In genomic region chr15:38174691-38175090, GRCh38 we compare ENCODE assay signal across 26 cellular contexts.
A peak's percentile ranks its signal among the peaks of the same experiment; 100 is the strongest.
DNase-seq lines count a peak whose midpoint lies in the region; ATAC-seq, FAIRE-seq and TF ChIP-seq lines count a peak whose summit lies in the region.
"Had no signal": no experiment of that assay in that cellular context is flagged by ENCODE, and none has a peak within 500 bp of the region (broad histone marks: within the 10 kb centered on the region; RNA-seq: fewer than 3 reads in every experiment).

No MANE protein-coding gene starts in this region.

- H3K14ac ChIP-seq in neuronal stem cell (ENCODE audit: low read length) = no peak overlapping the region

- no peak overlapping the region for H3K4ac ChIP-seq in neuronal stem cell (ENCODE audit: low read length)

- peaks cover 3% of the 10 kb centered on the region; the same call in 1 of the 3 replicates for H3K9me3 Mint-ChIP-seq in GM23338
- H3K9me3 Mint-ChIP-seq: HFFc6 had no signal

- no peaks in the 10 kb centered on the region for H3K9me3 ChIP-seq in neuronal stem cell (replicated peaks in 1 of 2; ENCODE audit: control insufficient read depth in 2 of 2, insufficient read depth in 1 of 2, low read depth in 1 of 2, low read length in 2 of 2)
- H3K9me3 ChIP-seq: A549, HAP-1, SK-N-SH had no signal

- no peaks in the 10 kb centered on the region for H3K9me2 ChIP-seq in GM23338 (ENCODE audit: insufficient read depth)
- H3K9me2 ChIP-seq: SK-N-SH had no signal

- no peaks in the 10 kb centered on the region for H3K36me3 Mint-ChIP-seq in GM23338 (ENCODE audit: low read depth)
- H3K36me3 Mint-ChIP-seq: CD4-positive, alpha-beta memory T cell had no signal

- H3K9ac ChIP-seq in neuronal stem cell (ENCODE audit: low read depth, low read length, poor library complexity) = no peak overlapping the region
- H3K9ac ChIP-seq: GM23248, SK-N-SH had no signal

- no peak for TF ChIP-seq POLR2A in GM12892 (IDR thresholded peaks at IDR 0.05; ENCODE audit: low read depth, low read length)

- H3K23ac ChIP-seq in neuronal stem cell (ENCODE audit: low read depth, low read length, poor library complexity) = no peak overlapping the region

- no peak overlapping the region for H3K18ac ChIP-seq in neuronal stem cell (ENCODE audit: low read length)

- H3K27ac ChIP-seq in dorsolateral prefrontal cortex (peak overlapping the region in 41 of 59 donors; percentile 3 to 75 (median 46)), neuronal stem cell (replicated peaks; ENCODE audit: low read length) (no peak overlapping the region), temporal lobe (ENCODE audit: low read depth, low read length) (peak overlapping the region; percentile 25), GM23338 (ENCODE audit: low read depth) (no peak overlapping the region)
- H3K27ac ChIP-seq: A549, GM23248 had no signal

- FAIRE-seq in GM12892 (lab: Jason Lieb, UNC) = no peak
- FAIRE-seq: A549 had no signal

- TF ChIP-seq CTCF in dorsolateral prefrontal cortex (IDR thresholded peaks at IDR 0.05 in 54 of 56, conservative IDR thresholded peaks at IDR 0.05 in 2 of 56; ENCODE audit: low read depth in 1 of 56, partially characterized antibody in 56 of 56) = no peak
- TF ChIP-seq CTCF in GM23338 (conservative IDR thresholded peaks at IDR 0.05; ENCODE audit: low read depth in 2 of 2) = no peak

- no CpG with 5 or more reads among the region's 1 CpG for WGBS in neuronal stem cell (ENCODE audit: extremely low coverage in 2 of 2, insufficient read length in 2 of 2, insufficient replicate concordance in 1 of 2), 2 donors

- intact Hi-C loops in dorsolateral prefrontal cortex (cut with DNase I) = loop anchor here in 1 of 2 donors (2.0 kb wide), 1 partner anchor 76 kb away; no protein-coding TSS in a partner anchor

- no peak overlapping the region for H2BK120ac ChIP-seq in neuronal stem cell (ENCODE audit: low read depth, low read length)

- H2BK15ac ChIP-seq in neuronal stem cell (ENCODE audit: low read length) = no peak overlapping the region

- H3K4me2 ChIP-seq in neuronal stem cell (ENCODE audit: insufficient read depth, low read length, poor library complexity, severe bottlenecking) (no peak overlapping the region), GM23338 (no peak overlapping the region)
- H3K4me2 ChIP-seq: A549, SK-N-SH had no signal

- ATAC-seq in GM23338 = no peak
- ATAC-seq in HG03025 (IDR thresholded peaks at IDR 0.05; ENCODE audit: low FRiP score, unreplicated experiment) = no peak
- ATAC-seq: A549, PC-3 had no signal

- no peak for DNase-seq in dorsolateral prefrontal cortex
- DNase-seq in inferior parietal cortex (ENCODE audit: extremely low spot score) = peak; percentile 19
- DNase-seq in neuronal stem cell (ENCODE audit: low spot score) = no peak
- no peak for DNase-seq in GM23338 (ENCODE audit: low spot score)
- no peak for DNase-seq in GM12892 (ENCODE audit: insufficient read length)
- DNase-seq: AML-193; C1 segment of cervical spinal cord; CD4-positive, alpha-beta memory T cell; COR-L47; DMS53; GM23248; HFFc6; Kasumi-1; NCI-H1092 treated with DMSO at 0.1 percent for 48 hours; NCI-H1436; NCI-H187; NCI-H446 treated with DMSO at 0.1 percent for 48 hours; NCI-H526; NCI-H82; NK-92 treated with Interleukin-12 subunit alpha and Interleukin-12 subunit beta, amount 100 ng/mL, for 24 hours; PC-3; SK-N-SH had no signal

- H3K36me3 ChIP-seq in neuronal stem cell (replicated peaks in 1 of 2; ENCODE audit: control insufficient read depth in 2 of 2, insufficient read depth in 2 of 2, low read length in 2 of 2) (no peaks in the 10 kb centered on the region), GM23338 (ENCODE audit: insufficient read depth) (no peaks in the 10 kb centered on the region)
- H3K36me3 ChIP-seq: HAP-1 had no signal

- peaks cover 0 to 17% of the 10 kb centered on the region in 2 donors for H3K4me1 ChIP-seq in neuronal stem cell (ENCODE audit: control insufficient read depth in 2 of 2, insufficient read depth in 1 of 2, low read depth in 1 of 2, low read length in 2 of 2)
- H3K4me1 ChIP-seq in GM23338 (ENCODE audit: insufficient read depth) = peaks cover 14% of the 10 kb centered on the region
- H3K4me1 ChIP-seq: A549 had no signal

- H2BK5ac ChIP-seq in neuronal stem cell (ENCODE audit: low read length) = no peak overlapping the region

- H2AFZ ChIP-seq in neuronal stem cell (ENCODE audit: low read length) (peak overlapping the region; percentile 54), GM23338 (no peak overlapping the region)
- H2AFZ ChIP-seq: GM23248 had no signal

- peaks cover 2% of the 10 kb centered on the region for H3K27me3 Mint-ChIP-seq in GM23338 (ENCODE audit: insufficient read depth, low read depth, poor library complexity)

- H3K27me3 ChIP-seq in dorsolateral prefrontal cortex (no peaks in the 10 kb centered on the region), neuronal stem cell (ENCODE audit: control insufficient read depth in 3 of 3, insufficient read depth in 3 of 3, low read depth in 1 of 3, low read length in 3 of 3) (no peaks in the 10 kb centered on the region), GM23338 (ENCODE audit: insufficient read depth) (no peaks in the 10 kb centered on the region)

- no peak overlapping the region for H3K27ac Mint-ChIP-seq in GM23338
- H3K27ac Mint-ChIP-seq: CD4-positive, alpha-beta memory T cell; HFFc6 had no signal

- H3K4me3 Mint-ChIP-seq in GM23338 = no peak overlapping the region
- H3K4me3 Mint-ChIP-seq: CD4-positive, alpha-beta memory T cell; HFFc6 had no signal

- H3K4me1 Mint-ChIP-seq in GM23338 = peaks cover 11% of the 10 kb centered on the region; the same call in 2 of the 3 replicates
- H3K4me1 Mint-ChIP-seq: CD4-positive, alpha-beta memory T cell had no signal

- no peaks in the 10 kb centered on the region for H3K79me2 ChIP-seq in GM23338 (replicated peaks; ENCODE audit: insufficient read depth)

- H2BK12ac ChIP-seq in neuronal stem cell (ENCODE audit: low read length) = no peak overlapping the region

- no peak overlapping the region for H2AK5ac ChIP-seq in neuronal stem cell (ENCODE audit: low read depth, low read length)

- H3K79me1 ChIP-seq in neuronal stem cell (ENCODE audit: low read depth, low read length) = no peaks in the 10 kb centered on the region

- no peak overlapping the region for H4K91ac ChIP-seq in neuronal stem cell (ENCODE audit: low read depth, low read length, poor library complexity)

- H3F3A ChIP-seq in GM23338 (replicated peaks; ENCODE audit: low read depth) = no peaks in the 10 kb centered on the region

- no peak overlapping the region for H4K8ac ChIP-seq in neuronal stem cell (ENCODE audit: low read depth, low read length)

- no peak overlapping the region for H3K4me3 ChIP-seq in dorsolateral prefrontal cortex
- H3K4me3 ChIP-seq in neuronal stem cell (ENCODE audit: low read length in 2 of 2) = no peak overlapping the region
- no peak overlapping the region for H3K4me3 ChIP-seq in GM23338
- H3K4me3 ChIP-seq: A549, GM23248, HAP-1 had no signal

- no peaks in the 10 kb centered on the region for H4K20me1 ChIP-seq in GM23338 (replicated peaks; ENCODE audit: insufficient read depth)

TF ChIP-seq in GM23338, 12 proteins besides CTCF, POLR2A, EP300 and RAD21 (continues in another document):
- no peak for TF ChIP-seq STAT1 (IDR thresholded peaks at IDR 0.05; ENCODE audit: unreplicated experiment)
- no peak for TF ChIP-seq ZNF114 (CRISPR knock-in tag; IDR thresholded peaks at IDR 0.05)
- TF ChIP-seq CREB1 (CRISPR knock-in tag; IDR thresholded peaks at IDR 0.05; ENCODE audit: low read depth) = no peak
- no peak for TF ChIP-seq JUNB (IDR thresholded peaks at IDR 0.05; ENCODE audit: unreplicated experiment)
- no peak for TF ChIP-seq EZH2phosphoT487 (IDR thresholded peaks at IDR 0.05; ENCODE audit: unreplicated experiment)
- no peak for TF ChIP-seq POLR2AphosphoS5 (IDR thresholded peaks at IDR 0.05; ENCODE audit: low read depth)
- TF ChIP-seq EZH2 (IDR thresholded peaks at IDR 0.05; ENCODE audit: low read depth, unreplicated experiment) = no peak
- TF ChIP-seq ZNF331 (CRISPR knock-in tag; IDR thresholded peaks at IDR 0.05; ENCODE audit: low read depth) = no peak
- no peak for TF ChIP-seq REST (IDR thresholded peaks at IDR 0.05; ENCODE audit: unreplicated experiment)
- no peak for TF ChIP-seq ETS1 (IDR thresholded peaks at IDR 0.05)

Comparison
In these comparisons a context has a peak if more than half of its experiments do, and no peak if none do; other contexts are left out.
1. H3K27ac ChIP-seq: peak in dorsolateral prefrontal cortex (41 of 59) and temporal lobe (single experiment); none in neuronal stem cell (single experiment) and GM23338 (single experiment).